20 cellular contexts compared by ENCODE assay signal in the genomic region with DNA sequence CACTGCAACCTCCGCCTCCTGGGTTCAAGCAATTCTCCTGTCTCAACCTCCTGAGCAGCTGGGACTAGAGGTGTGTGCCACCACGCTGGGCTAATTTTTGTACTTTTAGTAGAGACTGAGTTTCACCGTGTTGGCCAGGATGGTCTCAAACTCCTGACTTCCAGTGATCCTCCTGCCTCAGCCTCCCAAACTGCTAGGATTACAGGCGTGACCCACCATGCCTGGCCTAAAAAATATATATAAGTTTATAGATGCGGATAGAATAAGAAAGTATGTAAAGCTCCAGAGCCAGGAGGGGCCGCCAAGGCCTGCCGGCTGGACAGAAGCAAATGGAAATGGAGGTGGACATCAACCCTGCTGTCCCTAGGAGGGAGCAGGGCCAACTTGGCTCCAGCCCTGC.
"Had no signal": no experiment of that assay in that cellular context is flagged by ENCODE, and none has a peak within 500 bp of the region (broad histone marks: within the 10 kb centered on the region; RNA-seq: fewer than 3 reads in every experiment).

No MANE protein-coding gene starts in this region.

- H3K9ac ChIP-seq: neural progenitor cell had no signal

- H3K27ac ChIP-seq: adrenal gland, breast epithelium, lower lobe of right lung, neural progenitor cell, WERI-Rb-1 had no signal

- H3K4me1 ChIP-seq: breast epithelium, neural progenitor cell had no signal

- H3K9me3 ChIP-seq: adrenal gland, breast epithelium, lower lobe of right lung, spleen, tibial nerve had no signal

- H3K4me3 ChIP-seq: adrenal gland, breast epithelium, lower lobe of right lung, neural progenitor cell, spleen, tibial nerve had no signal

- DNase-seq: activated CD4-positive, CD25-positive, alpha-beta regulatory T cell treated with anti-CD3 and anti-CD28 coated beads, Interleukin-2, amount 50 U/mL, for 72 hours; activated CD8-positive, alpha-beta memory T cell treated with anti-CD3 and anti-CD28 coated beads, Interleukin-2, amount 50 U/mL, for 48 hours; activated naive CD4-positive, alpha-beta T cell; activated T-cell treated with anti-CD3 and anti-CD28 coated beads, Interleukin-2, amount 50 U/mL, for 4 hours; cortex of kidney; foreskin fibroblast; islet precursor cell; left colon; lower lobe of right lung; naive thymus-derived CD8-positive, alpha-beta T cell; spleen; stimulated activated CD4-positive, alpha-beta T cell treated with anti-CD3 and anti-CD28 coated beads, Interleukin-4, amount 100 ng/mL, for 1 hour; stimulated activated naive CD4-positive, alpha-beta T cell treated with Interleukin-2 at 50 U/mL for 16 hours; substantia nigra; T-helper 1 cell; WERI-Rb-1 had no signal

- H3K27me3 ChIP-seq: adrenal gland, breast epithelium, neural progenitor cell, tibial nerve had no signal

- ATAC-seq: activated T-cell treated with anti-CD3 and anti-CD28 coated beads, Interleukin-2, amount 50 U/mL, for 4 hours; left colon; naive thymus-derived CD8-positive, alpha-beta T cell had no signal

- H3K36me3 ChIP-seq: breast epithelium, neural progenitor cell, WERI-Rb-1 had no signal
